Comparison of ENCODE assay signal across 8 cellular contexts in the genomic region with DNA sequence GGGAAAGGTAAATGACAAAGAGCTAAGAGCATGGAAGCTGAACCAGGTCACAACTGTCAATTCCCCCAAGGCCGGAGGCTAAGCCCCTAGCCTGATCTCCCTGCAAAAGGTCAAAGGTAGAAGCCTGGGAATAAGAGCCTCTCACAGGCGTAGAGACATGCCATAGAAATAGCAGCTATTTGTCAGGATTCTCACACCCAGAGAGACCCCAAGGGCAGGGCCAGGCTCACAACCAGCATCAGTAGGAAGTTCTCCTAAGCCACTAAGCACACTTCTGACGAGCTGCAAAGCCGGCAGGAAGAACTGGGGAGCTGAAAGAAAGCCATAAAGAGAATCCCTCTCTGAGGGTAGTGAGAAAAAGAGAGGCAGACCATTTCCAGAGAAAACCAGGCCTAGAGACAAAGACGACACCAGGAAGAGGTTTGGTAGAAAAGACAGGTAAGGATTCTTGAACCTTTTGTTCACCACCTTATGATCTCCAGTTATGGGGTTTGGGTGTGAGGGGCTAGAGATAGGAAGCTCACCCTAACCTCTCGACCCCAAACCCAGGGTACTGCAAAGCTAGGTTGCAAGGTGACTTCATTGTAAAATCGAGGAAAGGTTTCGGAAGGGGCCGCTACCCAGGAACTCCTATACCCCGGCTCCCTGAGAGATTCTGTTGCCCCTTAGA. TPM values are rescaled to one million over a fixed set of nuclear protein-coding genes. Genes with fewer than 3 reads are reported as not detected.
DNase-seq lines count a peak whose midpoint lies in the region; ATAC-seq and TF ChIP-seq lines count a peak whose summit lies in the region.

No MANE protein-coding gene starts in this region.

- H3K4me3 Mint-ChIP-seq in T-cell, result peak overlapping the region; percentile 89 to 98 (median 96)

- peaks cover 17% of the 10 kb centered on the region for H3K36me3 Mint-ChIP-seq in T-cell

- peaks cover 40 to 49% (median 42%) of the 10 kb centered on the region in 3 donors for H3K4me1 Mint-ChIP-seq in T-cell

- H3K27ac ChIP-seq in sigmoid colon, result peak overlapping the region; percentile 91 to 95 (median 92)

- CTCF ChIA-PET in T-cell (lab: Charles Lee), result interaction anchor here (0.5 to 3.3 kb wide), 15 partner anchors 13 to 451 kb away, joined by 3 to 54 read pairs (median 4); partner anchors contain the start of genes ZC3H10 (in 2 of the 2), ESYT1 (in 1 of the 2) and STAT2 (in 1 of the 2)

- POLR2A ChIA-PET in T-cell (lab: Charles Lee), result no interaction called here

- DNase-seq in NCI-H1092 treated with DMSO at 0.1 percent for 48 hours (lab: John Stamatoyannopoulos, UW) (peak; percentile 3), NCI-H1092 (lab: John Stamatoyannopoulos, UW) (no peak), T-cell (peak in 1 of 34 experiments; percentile 2), fibroblast of villous mesenchyme (ENCODE audit: low read depth) (no peak), sigmoid colon (no peak), NCI-H2196 treated with DMSO at 0.1 percent for 48 hours (lab: John Stamatoyannopoulos, UW; ENCODE audit: unreplicated experiment) (no peak), 8988T (no peak), GM20000 (ENCODE audit: low spot score) (no peak)

- intact Hi-C loops in sigmoid colon (cut with DNase I), result loop anchor here (10.0 kb wide), 1 partner anchor 143 kb away; the partner anchor contains the start of gene RPS26

- no peaks in the 10 kb centered on the region for H3K27me3 ChIP-seq in sigmoid colon

- H3K4me3 ChIP-seq in fibroblast of villous mesenchyme (ENCODE audit: low read depth, low read length) (peak overlapping the region; percentile 83), sigmoid colon (peak overlapping the region; percentile 84 to 98 (median 93))

- no peak for ATAC-seq in T-cell (replicated peaks in 1 of 4)

- no peaks in the 10 kb centered on the region for H3K27me3 Mint-ChIP-seq in T-cell

- H3K9me3 ChIP-seq in sigmoid colon, result no peaks in the 10 kb centered on the region

- TF ChIP-seq CTCF in fibroblast of villous mesenchyme (IDR thresholded peaks at IDR 0.05; ENCODE audit: insufficient read depth, low read depth, low read length) (no peak), sigmoid colon (IDR thresholded peaks at IDR 0.05) (no peak), GM20000 (IDR thresholded peaks at IDR 0.05; ENCODE audit: extremely low read depth, missing control alignments) (no peak)

- H3K27ac Mint-ChIP-seq in T-cell, result peak overlapping the region; percentile 83 to 95

- H3K9me3 Mint-ChIP-seq in T-cell, result no peaks in the 10 kb centered on the region

- H3K36me3 ChIP-seq in sigmoid colon, result peaks cover 12 to 40% (median 22%) of the 10 kb centered on the region in 4 donors

- peaks cover 0 to 32% (median 24%) of the 10 kb centered on the region in 4 donors for H3K4me1 ChIP-seq in sigmoid colon

- no peak for TF ChIP-seq POLR2A in sigmoid colon (IDR thresholded peaks at IDR 0.05)

- WGBS in sigmoid colon, 2 donors, result 5 to 9% methylated on average over 10 of the region's 10 CpGs

- no peak for TF ChIP-seq EP300 in sigmoid colon (IDR thresholded peaks at IDR 0.05)

RNA-seq across cellular contexts. Expression of gene SMARCC2, which starts 1.0 kb away (rescaled TPM):
- 100 to 1,000 TPM; 135 to 160 (median 159) TPM for total RNA-seq in T-cell
- 44.8 and 67.8 TPM in 2 replicates for total RNA-seq in fibroblast of villous mesenchyme
- 100 to 1,000 TPM in 1 of 4 donors, 10 to 100 TPM in 3; 55.7 to 135 (median 70.7) TPM for total RNA-seq in sigmoid colon
- polyA plus RNA-seq in sigmoid colon, result 10 to 100 TPM; 18.0 to 44.4 (median 18.3) TPM

RNA-seq across cellular contexts. Expression of gene MYL6, which starts 30.1 kb away (rescaled TPM):
- total RNA-seq in T-cell (100 to 1,000 TPM; 506 to 663 (median 569) TPM), fibroblast of villous mesenchyme (2,015 and 2,412 TPM in 2 replicates), sigmoid colon (1,000 to 10,000 TPM; 6,491 to 9,553 (median 8,571) TPM)
- 1,000 to 10,000 TPM; 3,150 to 7,537 (median 5,524) TPM for polyA plus RNA-seq in sigmoid colon

RNA-seq across cellular contexts. Expression of gene RNF41, which starts 33.5 kb away (rescaled TPM):
- 10 to 100 TPM; 26.3 to 43.1 (median 39.4) TPM for total RNA-seq in T-cell
- total RNA-seq in fibroblast of villous mesenchyme, result 112 and 131 TPM in 2 replicates
- total RNA-seq in sigmoid colon, result 100 to 1,000 TPM in 1 of 4 donors, 10 to 100 TPM in 3; 59.9 to 109 (median 78.0) TPM
- polyA plus RNA-seq in sigmoid colon, result 10 to 100 TPM; 18.5 to 27.0 (median 25.2) TPM

RNA-seq across cellular contexts. Expression of gene MYL6B, which starts 35.9 kb away (rescaled TPM):
- total RNA-seq in T-cell, result 10 to 100 TPM in 1 of 5 donors, 1 to 10 TPM in 4; 5.9 to 12.4 (median 7.7) TPM
- 68.2 and 70.9 TPM in 2 replicates for total RNA-seq in fibroblast of villous mesenchyme
- total RNA-seq in sigmoid colon, result 10 to 100 TPM; 37.7 to 90.6 (median 64.1) TPM
- polyA plus RNA-seq in sigmoid colon, result 10 to 100 TPM; 26.4 to 63.7 (median 32.3) TPM

RNA-seq across cellular contexts. Expression of gene NABP2, which starts 35.9 kb away (rescaled TPM):
- total RNA-seq in T-cell (10 to 100 TPM; 11.8 to 19.1 (median 14.0) TPM), fibroblast of villous mesenchyme (23.3 and 28.0 TPM in 2 replicates), sigmoid colon (10 to 100 TPM; 17.2 to 33.5 (median 31.6) TPM)
- 10 to 100 TPM; 29.4 to 43.7 (median 32.6) TPM for polyA plus RNA-seq in sigmoid colon
